ENCODE assay signal across 1 cellular context in the genomic region with DNA sequence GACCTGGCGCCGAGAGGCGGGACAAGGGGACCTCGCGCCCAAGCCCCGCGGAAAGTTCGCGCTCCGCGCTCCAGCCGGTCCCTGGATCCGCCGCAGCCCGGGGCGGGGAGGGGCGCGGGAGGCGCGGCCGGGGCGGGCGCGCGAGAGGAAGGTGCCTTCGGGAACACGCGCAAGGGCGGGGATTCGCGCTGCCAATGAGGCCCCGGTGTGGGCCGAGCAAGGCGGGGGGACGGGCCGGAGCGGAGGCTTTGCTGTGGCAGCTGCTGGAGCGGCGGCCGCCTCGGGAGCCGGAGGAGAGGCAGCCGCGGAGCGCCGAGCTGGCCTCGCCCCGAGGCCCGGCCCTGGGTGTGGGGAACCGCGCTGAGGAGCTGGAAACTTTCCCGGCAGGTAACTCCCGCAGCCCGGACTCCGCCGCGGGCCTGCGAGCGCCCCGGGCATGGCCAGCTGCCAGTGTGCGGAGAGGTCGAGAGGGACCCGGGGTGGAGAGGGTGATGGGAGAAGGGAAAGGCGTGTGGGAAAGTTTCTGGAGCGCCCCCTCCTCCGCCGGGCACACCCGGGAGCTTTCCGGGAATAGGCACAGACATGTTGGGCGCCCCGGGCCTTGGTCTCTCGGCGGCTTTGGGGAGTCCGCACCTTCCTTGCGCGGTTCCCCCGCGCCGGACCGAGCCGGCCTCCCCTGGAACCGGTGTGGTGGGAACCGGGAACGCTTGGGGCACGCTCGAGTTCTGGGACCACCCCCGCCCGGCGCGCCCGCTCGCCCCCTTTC.
TF ChIP-seq lines count a peak whose summit lies in the region.

Gene TANC1, plus strand, starts transcription at position 245 of the 766 bp plus-strand sequence. CDS start 97,271 bp downstream, outside the sequence.

TF ChIP-seq in HEK293, 187 proteins besides CTCF, POLR2A, EP300 and RAD21 (continued from another document):
- TF ChIP-seq ZBTB17 (tag by site-specific recombination; IDR thresholded peaks at IDR 0.05) (peak; percentile 72), PRDM10 (tag by site-specific recombination; IDR thresholded peaks at IDR 0.05) (peak; percentile 59), ZNF138 (tag by site-specific recombination; IDR thresholded peaks at IDR 0.05; ENCODE audit: borderline replicate concordance) (no peak), ZEB2 (tag by site-specific recombination; IDR thresholded peaks at IDR 0.05) (peak; percentile 31; the same call in 1 of the 2 replicates), INSM2 (tag by site-specific recombination; IDR thresholded peaks at IDR 0.05) (no peak), HOXD13 (CRISPR knock-in tag; IDR thresholded peaks at IDR 0.05; ENCODE audit: borderline replicate concordance) (no peak), ZNF514 (tag by site-specific recombination; IDR thresholded peaks at IDR 0.05) (no peak), ZNF843 (tag by site-specific recombination; IDR thresholded peaks at IDR 0.05) (no peak), FEZF1 (tag by site-specific recombination; IDR thresholded peaks at IDR 0.05) (no peak), ZXDB (tag by site-specific recombination; IDR thresholded peaks at IDR 0.05) (peak; percentile 12; the same call in 1 of the 2 replicates), EGR2 (tag by site-specific recombination; IDR thresholded peaks at IDR 0.05; ENCODE audit: low read depth) (0 out of 2 replicates have a peak, but pooled peaks have one; percentile 52), ZNF23 (tag by site-specific recombination; IDR thresholded peaks at IDR 0.05; ENCODE audit: borderline replicate concordance) (no peak), ZNF239 (tag by site-specific recombination; IDR thresholded peaks at IDR 0.05) (no peak), ZNF623 (tag by site-specific recombination; IDR thresholded peaks at IDR 0.05) (no peak), KLF10 (tag by site-specific recombination; IDR thresholded peaks at IDR 0.05) (peak; percentile 97), ZFP37 (tag by site-specific recombination; IDR thresholded peaks at IDR 0.05) (0 out of 2 replicates have a peak, but pooled peaks have one; percentile 38), ZNF76 (tag by site-specific recombination; IDR thresholded peaks at IDR 0.05; ENCODE audit: borderline replicate concordance, low read depth) (peak; percentile 90), ZNF610 (tag by site-specific recombination; IDR thresholded peaks at IDR 0.05; ENCODE audit: borderline replicate concordance) (0 out of 2 replicates have a peak, but pooled peaks have one; percentile 51), ZFP3 (tag by site-specific recombination; IDR thresholded peaks at IDR 0.05; ENCODE audit: low read depth) (no peak), ZNF580 (tag by site-specific recombination; IDR thresholded peaks at IDR 0.05) (no peak), ZBTB8A (tag by site-specific recombination; IDR thresholded peaks at IDR 0.05) (peak; percentile 91), ZBTB26 (tag by site-specific recombination; optimal IDR thresholded peaks at IDR 0.05) (peak; percentile 82), ZNF558 (tag by site-specific recombination; IDR thresholded peaks at IDR 0.05) (no peak), TRIM28 (IDR thresholded peaks at IDR 0.05; ENCODE audit: borderline replicate concordance, low read length) (no peak), ZNF561 (tag by site-specific recombination; IDR thresholded peaks at IDR 0.05; ENCODE audit: borderline replicate concordance) (no peak), KLF7 (tag by site-specific recombination; IDR thresholded peaks at IDR 0.05; ENCODE audit: borderline replicate concordance) (no peak), ZNF624 (tag by site-specific recombination; IDR thresholded peaks at IDR 0.05) (no peak), ZNF600 (tag by site-specific recombination; IDR thresholded peaks at IDR 0.05) (peak; percentile 29; the same call in 1 of the 2 replicates), SP3 (tag by site-specific recombination; IDR thresholded peaks at IDR 0.05) (peak; percentile 32; the same call in 1 of the 2 replicates), PRDM1 (tag by site-specific recombination; IDR thresholded peaks at IDR 0.05) (peak; percentile 87), KLF16 (tag by site-specific recombination; IDR thresholded peaks at IDR 0.05) (no peak), ZNF398 (tag by site-specific recombination; IDR thresholded peaks at IDR 0.05) (peak; percentile 30; the same call in 1 of the 2 replicates), KLF8 (tag by site-specific recombination; IDR thresholded peaks at IDR 0.05) (peak; percentile 63), ZNF48 (tag by site-specific recombination; IDR thresholded peaks at IDR 0.05) (no peak), ZNF248 (tag by site-specific recombination; IDR thresholded peaks at IDR 0.05) (no peak), ZBTB20 (tag by site-specific recombination; IDR thresholded peaks at IDR 0.05) (peak; percentile 64; the same call in 1 of the 2 replicates), KLF1 (tag by site-specific recombination; IDR thresholded peaks at IDR 0.05) (0 out of 2 replicates have a peak, but pooled peaks have one; percentile 21), ZNF488 (tag by site-specific recombination; IDR thresholded peaks at IDR 0.05) (no peak)
- TF ChIP-seq, protein P1, sequence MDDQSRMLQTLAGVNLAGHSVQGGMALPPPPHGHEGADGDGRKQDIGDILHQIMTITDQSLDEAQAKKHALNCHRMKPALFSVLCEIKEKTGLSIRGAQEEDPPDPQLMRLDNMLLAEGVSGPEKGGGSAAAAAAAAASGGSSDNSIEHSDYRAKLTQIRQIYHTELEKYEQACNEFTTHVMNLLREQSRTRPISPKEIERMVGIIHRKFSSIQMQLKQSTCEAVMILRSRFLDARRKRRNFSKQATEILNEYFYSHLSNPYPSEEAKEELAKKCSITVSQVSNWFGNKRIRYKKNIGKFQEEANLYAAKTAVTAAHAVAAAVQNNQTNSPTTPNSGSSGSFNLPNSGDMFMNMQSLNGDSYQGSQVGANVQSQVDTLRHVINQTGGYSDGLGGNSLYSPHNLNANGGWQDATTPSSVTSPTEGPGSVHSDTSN (CRISPR knock-in tag; IDR thresholded peaks at IDR 0.05): peak; percentile 36; the same call in 1 of the 2 replicates
- TF ChIP-seq, protein P2, sequence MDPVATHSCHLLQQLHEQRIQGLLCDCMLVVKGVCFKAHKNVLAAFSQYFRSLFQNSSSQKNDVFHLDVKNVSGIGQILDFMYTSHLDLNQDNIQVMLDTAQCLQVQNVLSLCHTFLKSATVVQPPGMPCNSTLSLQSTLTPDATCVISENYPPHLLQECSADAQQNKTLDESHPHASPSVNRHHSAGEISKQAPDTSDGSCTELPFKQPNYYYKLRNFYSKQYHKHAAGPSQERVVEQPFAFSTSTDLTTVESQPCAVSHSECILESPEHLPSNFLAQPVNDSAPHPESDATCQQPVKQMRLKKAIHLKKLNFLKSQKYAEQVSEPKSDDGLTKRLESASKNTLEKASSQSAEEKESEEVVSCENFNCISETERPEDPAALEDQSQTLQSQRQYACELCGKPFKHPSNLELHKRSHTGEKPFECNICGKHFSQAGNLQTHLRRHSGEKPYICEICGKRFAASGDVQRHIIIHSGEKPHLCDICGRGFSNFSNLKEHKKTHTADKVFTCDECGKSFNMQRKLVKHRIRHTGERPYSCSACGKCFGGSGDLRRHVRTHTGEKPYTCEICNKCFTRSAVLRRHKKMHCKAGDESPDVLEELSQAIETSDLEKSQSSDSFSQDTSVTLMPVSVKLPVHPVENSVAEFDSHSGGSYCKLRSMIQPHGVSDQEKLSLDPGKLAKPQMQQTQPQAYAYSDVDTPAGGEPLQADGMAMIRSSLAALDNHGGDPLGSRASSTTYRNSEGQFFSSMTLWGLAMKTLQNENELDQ (tag by site-specific recombination; IDR thresholded peaks at IDR 0.05; ENCODE audit: low read depth): no peak
